In the genomic region with DNA sequence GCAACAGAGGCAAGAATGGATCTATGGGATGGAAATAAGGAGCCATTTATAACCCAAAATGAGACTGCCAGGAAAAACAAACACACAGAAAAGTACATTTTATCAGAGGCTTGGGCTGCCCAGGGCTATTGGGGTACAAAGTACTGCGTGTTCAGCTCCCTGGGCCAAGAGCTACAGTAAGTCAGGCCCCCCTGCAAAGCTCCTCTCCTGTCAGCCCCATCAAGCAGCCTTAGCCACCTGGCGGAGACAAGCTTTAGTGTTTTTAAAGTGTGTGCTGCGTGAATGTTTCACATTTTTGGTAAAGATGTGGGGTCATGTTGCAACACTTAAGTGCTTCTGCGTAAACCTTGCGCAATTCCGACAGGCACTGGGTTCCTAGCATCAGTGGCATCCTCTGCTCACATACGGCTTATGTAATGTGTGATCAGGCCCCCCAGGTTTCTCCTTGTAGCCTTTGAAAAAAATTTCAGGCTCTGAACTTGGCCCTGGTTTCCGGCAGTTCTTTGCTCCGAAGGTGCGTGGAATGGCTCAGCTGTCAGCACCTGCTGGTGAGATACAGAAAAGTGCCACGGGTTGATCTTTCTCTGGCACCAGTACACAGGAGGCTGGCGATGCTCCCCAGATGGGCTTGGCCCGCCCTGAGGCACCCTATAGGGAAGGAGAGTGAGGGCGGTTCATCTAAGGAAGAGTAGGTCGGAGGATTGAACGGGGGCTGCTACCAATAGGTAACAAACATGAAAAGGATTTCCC, we compare ENCODE assay signal across 8 cellular contexts.
DNase-seq lines count a peak whose midpoint lies in the region; ATAC-seq, FAIRE-seq and TF ChIP-seq lines count a peak whose summit lies in the region.

No MANE protein-coding gene starts in this region.

- no peak for FAIRE-seq in pancreas (lab: Jason Lieb, UNC)

- DNase-seq in EH (ENCODE audit: low read depth) (peak; percentile 94), NCI-H510A treated with DMSO at 0.1 percent for 48 hours (lab: John Stamatoyannopoulos, UW) (peak; percentile 96), fibroblast of gingiva (ENCODE audit: low read depth) (peak; percentile 91), pancreas (peak in 4 of 6 donors; percentile 26 to 70 (median 54)), NCI-H1694 (lab: John Stamatoyannopoulos, UW) (no peak), SHP77 treated with DMSO at 0.1 percent for 48 hours (lab: John Stamatoyannopoulos, UW) (no peak)
- DNase-seq in activated CD4-positive, alpha-beta memory T cell treated with anti-CD3 and anti-CD28 coated beads for 36 hours = no peak
- DNase-seq in activated CD4-positive, alpha-beta T cell treated with anti-CD3 and anti-CD28 coated beads, Interleukin-2, amount 50 U/mL, for 1 hour = no peak

- H3K9me3 Mint-ChIP-seq in activated CD4-positive, alpha-beta memory T cell treated with anti-CD3 and anti-CD28 coated beads for 36 hours = no peaks in the 10 kb centered on the region

- no peaks in the 10 kb centered on the region for H3K36me3 ChIP-seq in pancreas

- intact Hi-C loops in pancreas (cut with DNase I) = no loop called here
- intact Hi-C loops in activated CD4-positive, alpha-beta memory T cell treated with anti-CD3 and anti-CD28 coated beads for 36 hours (cut with micrococcal nuclease) = no loop called here

- CTCF ChIA-PET in activated CD4-positive, alpha-beta memory T cell treated with anti-CD3 and anti-CD28 coated beads for 36 hours (lab: Charles Lee) = no interaction called here

- no peaks in the 10 kb centered on the region for H3K27me3 Mint-ChIP-seq in activated CD4-positive, alpha-beta memory T cell treated with anti-CD3 and anti-CD28 coated beads for 36 hours

- peak overlapping the region; percentile 37 to 61 (median 52) for H3K27ac ChIP-seq in pancreas

- H3K4me3 ChIP-seq in pancreas = no peak overlapping the region

- peak; percentile 64 to 87 (median 76) for ATAC-seq in pancreas

- no peaks in the 10 kb centered on the region for H3K27me3 ChIP-seq in pancreas

- peaks cover 0 to under 1% (median 0%) of the 10 kb centered on the region in 3 donors for H3K4me1 ChIP-seq in pancreas

- POLR2A ChIA-PET in activated CD4-positive, alpha-beta memory T cell treated with anti-CD3 and anti-CD28 coated beads for 36 hours (lab: Charles Lee) = no interaction called here

- H3K9me3 ChIP-seq in pancreas = no peaks in the 10 kb centered on the region

- H3K4me3 Mint-ChIP-seq in activated CD4-positive, alpha-beta memory T cell treated with anti-CD3 and anti-CD28 coated beads for 36 hours = no peak overlapping the region

- no peak overlapping the region for H3K27ac Mint-ChIP-seq in activated CD4-positive, alpha-beta memory T cell treated with anti-CD3 and anti-CD28 coated beads for 36 hours

- 50 to 55% methylated on average over 16 of the region's 16 CpGs for WGBS in pancreas, 2 donors

- H3K4me1 Mint-ChIP-seq in activated CD4-positive, alpha-beta memory T cell treated with anti-CD3 and anti-CD28 coated beads for 36 hours (ENCODE audit: low read depth) = no peaks in the 10 kb centered on the region

- TF ChIP-seq CTCF in pancreas (IDR thresholded peaks at IDR 0.05) = peak in 1 of 4 donors; percentile 15

- H3K36me3 Mint-ChIP-seq in activated CD4-positive, alpha-beta memory T cell treated with anti-CD3 and anti-CD28 coated beads for 36 hours = no peaks in the 10 kb centered on the region

Comparison
In these comparisons a context has a peak if more than half of its experiments do, and no peak if none do; other contexts are left out.
1. DNase-seq: peak in EH (single experiment), NCI-H510A treated with DMSO at 0.1 percent for 48 hours (single experiment), fibroblast of gingiva (single experiment) and pancreas (4 of 6); none in activated CD4-positive, alpha-beta memory T cell treated with anti-CD3 and anti-CD28 coated beads for 36 hours (single experiment), NCI-H1694 (single experiment), SHP77 treated with DMSO at 0.1 percent for 48 hours (single experiment) and activated CD4-positive, alpha-beta T cell treated with anti-CD3 and anti-CD28 coated beads, Interleukin-2, amount 50 U/mL, for 1 hour (single experiment).